ENCODE assay signal across 1 cellular context in genomic region chr14:33940561-33941011, GRCh38.
TF ChIP-seq lines count a peak whose summit lies in the region.

No MANE protein-coding gene starts in this region.

TF ChIP-seq in K562, 482 proteins besides CTCF, POLR2A, EP300 and RAD21 (continued from another document and continues in another):
- TF ChIP-seq, protein P1, sequence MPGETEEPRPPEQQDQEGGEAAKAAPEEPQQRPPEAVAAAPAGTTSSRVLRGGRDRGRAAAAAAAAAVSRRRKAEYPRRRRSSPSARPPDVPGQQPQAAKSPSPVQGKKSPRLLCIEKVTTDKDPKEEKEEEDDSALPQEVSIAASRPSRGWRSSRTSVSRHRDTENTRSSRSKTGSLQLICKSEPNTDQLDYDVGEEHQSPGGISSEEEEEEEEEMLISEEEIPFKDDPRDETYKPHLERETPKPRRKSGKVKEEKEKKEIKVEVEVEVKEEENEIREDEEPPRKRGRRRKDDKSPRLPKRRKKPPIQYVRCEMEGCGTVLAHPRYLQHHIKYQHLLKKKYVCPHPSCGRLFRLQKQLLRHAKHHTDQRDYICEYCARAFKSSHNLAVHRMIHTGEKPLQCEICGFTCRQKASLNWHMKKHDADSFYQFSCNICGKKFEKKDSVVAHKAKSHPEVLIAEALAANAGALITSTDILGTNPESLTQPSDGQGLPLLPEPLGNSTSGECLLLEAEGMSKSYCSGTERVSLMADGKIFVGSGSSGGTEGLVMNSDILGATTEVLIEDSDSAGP (CRISPR knock-in tag; IDR thresholded peaks at IDR 0.05), result no peak
- TF ChIP-seq KDM2B (CRISPR knock-in tag; IDR thresholded peaks at IDR 0.05) (no peak), TAF7 (tag; IDR thresholded peaks at IDR 0.05) (no peak), ZNF668 (CRISPR knock-in tag; IDR thresholded peaks at IDR 0.05) (no peak), DACH1 (IDR thresholded peaks at IDR 0.05; ENCODE audit: partially characterized antibody) (no peak), ARID2 (IDR thresholded peaks at IDR 0.05) (no peak), ARID1B (IDR thresholded peaks at IDR 0.05) (peak; percentile 67), CAMTA2 (CRISPR knock-in tag; conservative IDR thresholded peaks at IDR 0.05) (no peak), SNRNP70 (optimal IDR thresholded peaks at IDR 0.05; ENCODE audit: low read depth, low read length) (no peak), MCM3 (IDR thresholded peaks at IDR 0.05) (no peak), MTF1 (CRISPR knock-in tag; IDR thresholded peaks at IDR 0.05; ENCODE audit: borderline replicate concordance) (no peak), MXI1 (IDR thresholded peaks at IDR 0.05; ENCODE audit: low read depth, low read length) (no peak), ZNF354B (CRISPR knock-in tag; IDR thresholded peaks at IDR 0.05) (no peak), ZNF133 (CRISPR knock-in tag; IDR thresholded peaks at IDR 0.05) (no peak), LARP7 (IDR thresholded peaks at IDR 0.05) (no peak), TCF7 (IDR thresholded peaks at IDR 0.05; ENCODE audit: borderline replicate concordance) (no peak), RBM25 (IDR thresholded peaks at IDR 0.05; ENCODE audit: low read depth, low read length, severe bottlenecking) (no peak), RBM22 (IDR thresholded peaks at IDR 0.05; ENCODE audit: low read depth, low read length, poor library complexity, severe bottlenecking) (no peak), SNIP1 (IDR thresholded peaks at IDR 0.05; ENCODE audit: low read depth) (no peak), ZBTB40 (IDR thresholded peaks at IDR 0.05) (no peak), ZBTB40 (CRISPR knock-in tag; IDR thresholded peaks at IDR 0.05) (no peak), ZNF436 (CRISPR knock-in tag; IDR thresholded peaks at IDR 0.05) (no peak), NR4A1 (CRISPR knock-in tag; IDR thresholded peaks at IDR 0.05) (no peak), NR4A1 (tag; IDR thresholded peaks at IDR 0.05) (no peak), NFE2L1 (tag; IDR thresholded peaks at IDR 0.05; ENCODE audit: borderline replicate concordance, low read depth) (no peak), SOX6 (IDR thresholded peaks at IDR 0.05) (no peak), CHD4 (IDR thresholded peaks at IDR 0.05; ENCODE audit: insufficient read depth, insufficient replicate concordance, low read depth, low read length, poor library complexity, severe bottlenecking) (no peak), TBP (optimal IDR thresholded peaks at IDR 0.05; ENCODE audit: low read depth, low read length) (peak; percentile 20), CBFA2T2 (conservative IDR thresholded peaks at IDR 0.05) (peak; percentile 57), U2AF2 (optimal IDR thresholded peaks at IDR 0.05; ENCODE audit: low read depth, low read length) (no peak), ZNF644 (tag; IDR thresholded peaks at IDR 0.05; ENCODE audit: low read depth) (no peak), ZNF79 (CRISPR knock-in tag; IDR thresholded peaks at IDR 0.05; ENCODE audit: low read depth) (no peak), HNRNPL (IDR thresholded peaks at IDR 0.05; ENCODE audit: low read depth, low read length) (no peak), LCOR (CRISPR knock-in tag; IDR thresholded peaks at IDR 0.05) (no peak), IRF2 (CRISPR knock-in tag; IDR thresholded peaks at IDR 0.05) (no peak)
- TF ChIP-seq, protein P2, sequence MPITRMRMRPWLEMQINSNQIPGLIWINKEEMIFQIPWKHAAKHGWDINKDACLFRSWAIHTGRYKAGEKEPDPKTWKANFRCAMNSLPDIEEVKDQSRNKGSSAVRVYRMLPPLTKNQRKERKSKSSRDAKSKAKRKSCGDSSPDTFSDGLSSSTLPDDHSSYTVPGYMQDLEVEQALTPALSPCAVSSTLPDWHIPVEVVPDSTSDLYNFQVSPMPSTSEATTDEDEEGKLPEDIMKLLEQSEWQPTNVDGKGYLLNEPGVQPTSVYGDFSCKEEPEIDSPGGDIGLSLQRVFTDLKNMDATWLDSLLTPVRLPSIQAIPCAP (CRISPR knock-in tag; IDR thresholded peaks at IDR 0.05; ENCODE audit: borderline replicate concordance), result no peak
- TF ChIP-seq, protein P3, sequence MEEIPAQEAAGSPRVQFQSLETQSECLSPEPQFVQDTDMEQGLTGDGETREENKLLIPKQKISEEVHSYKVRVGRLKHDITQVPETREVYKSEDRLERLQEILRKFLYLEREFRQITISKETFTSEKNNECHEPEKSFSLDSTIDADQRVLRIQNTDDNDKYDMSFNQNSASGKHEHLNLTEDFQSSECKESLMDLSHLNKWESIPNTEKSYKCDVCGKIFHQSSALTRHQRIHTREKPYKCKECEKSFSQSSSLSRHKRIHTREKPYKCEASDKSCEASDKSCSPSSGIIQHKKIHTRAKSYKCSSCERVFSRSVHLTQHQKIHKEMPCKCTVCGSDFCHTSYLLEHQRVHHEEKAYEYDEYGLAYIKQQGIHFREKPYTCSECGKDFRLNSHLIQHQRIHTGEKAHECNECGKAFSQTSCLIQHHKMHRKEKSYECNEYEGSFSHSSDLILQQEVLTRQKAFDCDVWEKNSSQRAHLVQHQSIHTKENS (CRISPR knock-in tag; IDR thresholded peaks at IDR 0.05), result no peak
- TF ChIP-seq, protein P4, sequence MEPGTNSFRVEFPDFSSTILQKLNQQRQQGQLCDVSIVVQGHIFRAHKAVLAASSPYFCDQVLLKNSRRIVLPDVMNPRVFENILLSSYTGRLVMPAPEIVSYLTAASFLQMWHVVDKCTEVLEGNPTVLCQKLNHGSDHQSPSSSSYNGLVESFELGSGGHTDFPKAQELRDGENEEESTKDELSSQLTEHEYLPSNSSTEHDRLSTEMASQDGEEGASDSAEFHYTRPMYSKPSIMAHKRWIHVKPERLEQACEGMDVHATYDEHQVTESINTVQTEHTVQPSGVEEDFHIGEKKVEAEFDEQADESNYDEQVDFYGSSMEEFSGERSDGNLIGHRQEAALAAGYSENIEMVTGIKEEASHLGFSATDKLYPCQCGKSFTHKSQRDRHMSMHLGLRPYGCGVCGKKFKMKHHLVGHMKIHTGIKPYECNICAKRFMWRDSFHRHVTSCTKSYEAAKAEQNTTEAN (CRISPR knock-in tag; IDR thresholded peaks at IDR 0.05), result no peak
- TF ChIP-seq, protein P5, sequence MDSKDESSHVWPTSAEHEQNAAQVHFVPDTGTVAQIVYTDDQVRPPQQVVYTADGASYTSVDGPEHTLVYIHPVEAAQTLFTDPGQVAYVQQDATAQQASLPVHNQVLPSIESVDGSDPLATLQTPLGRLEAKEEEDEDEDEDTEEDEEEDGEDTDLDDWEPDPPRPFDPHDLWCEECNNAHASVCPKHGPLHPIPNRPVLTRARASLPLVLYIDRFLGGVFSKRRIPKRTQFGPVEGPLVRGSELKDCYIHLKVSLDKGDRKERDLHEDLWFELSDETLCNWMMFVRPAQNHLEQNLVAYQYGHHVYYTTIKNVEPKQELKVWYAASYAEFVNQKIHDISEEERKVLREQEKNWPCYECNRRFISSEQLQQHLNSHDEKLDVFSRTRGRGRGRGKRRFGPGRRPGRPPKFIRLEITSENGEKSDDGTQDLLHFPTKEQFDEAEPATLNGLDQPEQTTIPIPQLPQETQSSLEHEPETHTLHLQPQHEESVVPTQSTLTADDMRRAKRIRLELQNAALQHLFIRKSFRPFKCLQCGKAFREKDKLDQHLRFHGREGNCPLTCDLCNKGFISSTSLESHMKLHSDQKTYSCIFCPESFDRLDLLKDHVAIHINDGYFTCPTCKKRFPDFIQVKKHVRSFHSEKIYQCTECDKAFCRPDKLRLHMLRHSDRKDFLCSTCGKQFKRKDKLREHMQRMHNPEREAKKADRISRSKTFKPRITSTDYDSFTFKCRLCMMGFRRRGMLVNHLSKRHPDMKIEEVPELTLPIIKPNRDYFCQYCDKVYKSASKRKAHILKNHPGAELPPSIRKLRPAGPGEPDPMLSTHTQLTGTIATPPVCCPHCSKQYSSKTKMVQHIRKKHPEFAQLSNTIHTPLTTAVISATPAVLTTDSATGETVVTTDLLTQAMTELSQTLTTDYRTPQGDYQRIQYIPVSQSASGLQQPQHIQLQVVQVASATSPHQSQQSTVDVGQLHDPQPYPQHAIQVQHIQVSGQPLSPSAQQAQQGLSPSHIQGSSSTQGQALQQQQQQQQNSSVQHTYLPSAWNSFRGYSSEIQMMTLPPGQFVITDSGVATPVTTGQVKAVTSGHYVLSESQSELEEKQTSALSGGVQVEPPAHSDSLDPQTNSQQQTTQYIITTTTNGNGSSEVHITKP (IDR thresholded peaks at IDR 0.05; ENCODE audit: partially characterized antibody), result no peak
- TF ChIP-seq, protein P6, sequence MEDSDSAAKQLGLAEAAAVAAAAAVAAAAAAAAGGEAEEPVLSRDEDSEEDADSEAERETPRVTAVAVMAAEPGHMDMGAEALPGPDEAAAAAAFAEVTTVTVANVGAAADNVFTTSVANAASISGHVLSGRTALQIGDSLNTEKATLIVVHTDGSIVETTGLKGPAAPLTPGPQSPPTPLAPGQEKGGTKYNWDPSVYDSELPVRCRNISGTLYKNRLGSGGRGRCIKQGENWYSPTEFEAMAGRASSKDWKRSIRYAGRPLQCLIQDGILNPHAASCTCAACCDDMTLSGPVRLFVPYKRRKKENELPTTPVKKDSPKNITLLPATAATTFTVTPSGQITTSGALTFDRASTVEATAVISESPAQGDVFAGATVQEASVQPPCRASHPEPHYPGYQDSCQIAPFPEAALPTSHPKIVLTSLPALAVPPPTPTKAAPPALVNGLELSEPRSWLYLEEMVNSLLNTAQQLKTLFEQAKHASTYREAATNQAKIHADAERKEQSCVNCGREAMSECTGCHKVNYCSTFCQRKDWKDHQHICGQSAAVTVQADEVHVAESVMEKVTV (CRISPR knock-in tag; IDR thresholded peaks at IDR 0.05), result no peak
